9 cellular contexts compared by ENCODE assay signal in genomic region chr4:1511441-1512041, GRCh38.
DNase-seq lines count a peak whose midpoint lies in the region; ATAC-seq, FAIRE-seq and TF ChIP-seq lines count a peak whose summit lies in the region.
"Had no signal": no experiment of that assay in that cellular context is flagged by ENCODE, and none has a peak within 500 bp of the region (broad histone marks: within the 10 kb centered on the region; RNA-seq: fewer than 3 reads in every experiment).

No MANE protein-coding gene starts in this region.

- TF ChIP-seq CTCF in A549 (IDR thresholded peaks at IDR 0.05) (no peak), astrocyte of the spinal cord (IDR thresholded peaks at IDR 0.05; ENCODE audit: low read depth, low read length) (no peak)

- no peaks in the 10 kb centered on the region for H3K27me3 ChIP-seq in Karpas-422 (ENCODE audit: low read length)

- H2AFZ ChIP-seq in Karpas-422 (ENCODE audit: low read length): no peak overlapping the region

- H3K4me2 ChIP-seq in A549: no peak overlapping the region
- no peak overlapping the region for H3K4me2 ChIP-seq in Karpas-422 (ENCODE audit: low read depth, low read length, poor library complexity, severe bottlenecking)

- H3K36me3 ChIP-seq in Karpas-422 (ENCODE audit: insufficient read depth, low read length): no peaks in the 10 kb centered on the region

- 92% methylated on average over 9 of the region's 22 CpGs for WGBS in A549 (ENCODE audit: missing lambda C conversion rate)

- POLR2A ChIA-PET in A549 (lab: Yijun Ruan, JAX): no interaction called here

- H3K9ac ChIP-seq in Karpas-422 (ENCODE audit: low read length): no peak overlapping the region

- no peak for FAIRE-seq in A549 (lab: Jason Lieb, UNC)

- no peak for TF ChIP-seq EP300 in A549 (IDR thresholded peaks at IDR 0.05)

- H3K27ac ChIP-seq in A549: no peak overlapping the region
- H3K27ac ChIP-seq in Karpas-422 (ENCODE audit: low read length): no peak overlapping the region
- H3K27ac ChIP-seq: HL-60 had no signal

- H3K4me1 ChIP-seq in A549 (no peaks in the 10 kb centered on the region), Karpas-422 (ENCODE audit: low read length) (no peaks in the 10 kb centered on the region)

- H3K4me3 ChIP-seq in A549 (no peak overlapping the region), Karpas-422 (ENCODE audit: low read length) (no peak overlapping the region), astrocyte of the spinal cord (ENCODE audit: low read depth, low read length) (no peak overlapping the region)

- TF ChIP-seq RAD21 in A549 (conservative IDR thresholded peaks at IDR 0.05 in 1 of 2, IDR thresholded peaks at IDR 0.05 in 1 of 2): no peak

- H3K9me3 ChIP-seq in A549 (no peaks in the 10 kb centered on the region), Karpas-422 (ENCODE audit: low read length) (peaks cover 13% of the 10 kb centered on the region)

- H3K79me2 ChIP-seq in Karpas-422 (ENCODE audit: low read length): no peaks in the 10 kb centered on the region

- in situ Hi-C loops in astrocyte of the spinal cord (cut with HindIII; ENCODE audit: low sequenced_read_pairs): no loop called here

- no peaks in the 10 kb centered on the region for H4K20me1 ChIP-seq in Karpas-422 (ENCODE audit: insufficient read depth, low read depth, low read length)

- H3K9me2 ChIP-seq in Karpas-422 (replicated peaks; ENCODE audit: insufficient read depth, low read length): no peaks in the 10 kb centered on the region

- TF ChIP-seq POLR2A in A549 (IDR thresholded peaks at IDR 0.05; ENCODE audit: low read length): no peak

- peak; percentile 27 to 78 for DNase-seq in A549 (ENCODE audit: low read depth in 1 of 2, low spot score in 1 of 2)
- peak; percentile 62 for DNase-seq in Karpas-422
- peak; percentile 21 for DNase-seq in astrocyte of the spinal cord (ENCODE audit: low read depth, low spot score)
- peak; percentile 13 for DNase-seq in kidney glomerular epithelial cell (lab: John Stamatoyannopoulos, UW)
- DNase-seq in NCI-H345 treated with DMSO at 0.1 percent for 48 hours (lab: John Stamatoyannopoulos, UW; ENCODE audit: unreplicated experiment): no peak
- DNase-seq in NCI-H2081 (lab: John Stamatoyannopoulos, UW): no peak
- no peak for DNase-seq in foreskin melanocyte
- no peak for DNase-seq in NCI-H2196 treated with DMSO at 0.1 percent for 48 hours (lab: John Stamatoyannopoulos, UW; ENCODE audit: unreplicated experiment)

- CTCF ChIA-PET in A549 (lab: Yijun Ruan, JAX): interaction anchor here (0.6 to 1.1 kb wide), 3 partner anchors 41 to 345 kb away, joined by 3 to 4 read pairs (median 3); no protein-coding TSS in a partner anchor

- peak; percentile 20 to 80; a peak in 3 of 6 replicates for ATAC-seq in A549

TF ChIP-seq in A549, 52 proteins besides CTCF, POLR2A, EP300 and RAD21:
- TF ChIP-seq KDM5A (IDR thresholded peaks at IDR 0.05) (no peak), USF2 (IDR thresholded peaks at IDR 0.05) (peak; percentile 98)

Comparison
In these comparisons a context has a peak if more than half of its experiments do, and no peak if none do; other contexts are left out.
1. DNase-seq: peak in A549 (2 of 2), Karpas-422 (single experiment), astrocyte of the spinal cord (single experiment) and kidney glomerular epithelial cell (single experiment); none in NCI-H345 treated with DMSO at 0.1 percent for 48 hours (single experiment), NCI-H2081 (0 of 2), foreskin melanocyte (single experiment) and NCI-H2196 treated with DMSO at 0.1 percent for 48 hours (single experiment).